ENCODE assay signal across 20 cellular contexts in genomic region chr1:230976360-230976759, GRCh38. TPM values are rescaled to one million over a fixed set of nuclear protein-coding genes. Genes with fewer than 3 reads are reported as not detected.
DNase-seq lines count a peak whose midpoint lies in the region; ATAC-seq and TF ChIP-seq lines count a peak whose summit lies in the region.
"Had no signal": no experiment of that assay in that cellular context is flagged by ENCODE, and none has a peak within 500 bp of the region (broad histone marks: within the 10 kb centered on the region; RNA-seq: fewer than 3 reads in every experiment).

No MANE protein-coding gene starts in this region.

- H3K9me3 Mint-ChIP-seq in activated T-cell treated with anti-CD3 and anti-CD28 coated beads, Interleukin-2, amount 50 U/mL, for 24 hours = no peaks in the 10 kb centered on the region
- H3K9me3 Mint-ChIP-seq in T-cell = no peaks in the 10 kb centered on the region
- no peaks in the 10 kb centered on the region for H3K9me3 Mint-ChIP-seq in dendritic cell treated with granulocyte-macrophage colony-stimulating factor and Interleukin-4, amounts not matched to agents 40 ng/mL and 50 ng/mL, for 4 days

- H3K27me3 ChIP-seq in spleen (replicated peaks in 1 of 7) (no peaks in the 10 kb centered on the region), HAP-1 (ENCODE audit: low read depth) (no peaks in the 10 kb centered on the region)
- H3K27me3 ChIP-seq: body of pancreas, dorsolateral prefrontal cortex, esophagus muscularis mucosa, pancreas, upper lobe of left lung had no signal

- TF ChIP-seq CTCF in spleen (IDR thresholded peaks at IDR 0.05 in 8 of 11, conservative IDR thresholded peaks at IDR 0.05 in 3 of 11) = no peak

- no peaks in the 10 kb centered on the region for H3K9me3 ChIP-seq in spleen
- no peaks in the 10 kb centered on the region for H3K9me3 ChIP-seq in HAP-1
- H3K9me3 ChIP-seq: body of pancreas, Caco-2, esophagus muscularis mucosa, pancreas, upper lobe of left lung had no signal

- no peak for DNase-seq in activated T-cell treated with anti-CD3 and anti-CD28 coated beads, Interleukin-2, amount 50 U/mL, for 24 hours
- no peak for DNase-seq in activated T-cell treated with anti-CD3 and anti-CD28 coated beads, Interleukin-2, amount 50 U/mL, for 48 hours
- DNase-seq in T-cell (no peak), spleen (no peak), HAP-1 (ENCODE audit: low spot score in 2 of 2) (no peak), NCI-H1930 (lab: John Stamatoyannopoulos, UW) (no peak)
- DNase-seq in stimulated activated CD4-positive, alpha-beta T cell treated with anti-CD3 and anti-CD28 coated beads, Interleukin-12 subunit alpha, Interleukin-12 subunit beta, amount 100 ng/mL, for 4 hours = no peak
- DNase-seq: body of pancreas; Caco-2; dorsolateral prefrontal cortex; GF-D8; mesendoderm; MV-4-11; NCI-H2081 treated with DMSO at 0.1 percent for 48 hours; pancreas; stimulated activated naive CD4-positive, alpha-beta T cell treated with Interleukin-2 at 50 U/mL for 16 hours; upper lobe of left lung had no signal

- peak overlapping the region; percentile 95 for H3K27ac Mint-ChIP-seq in activated T-cell treated with anti-CD3 and anti-CD28 coated beads, Interleukin-2, amount 50 U/mL, for 24 hours
- peak overlapping the region; percentile 54 to 95 for H3K27ac Mint-ChIP-seq in T-cell
- peak overlapping the region; percentile 86 for H3K27ac Mint-ChIP-seq in dendritic cell treated with granulocyte-macrophage colony-stimulating factor and Interleukin-4, amounts not matched to agents 40 ng/mL and 50 ng/mL, for 4 days

- in situ Hi-C loops in HAP-1 (cut with MboI; ENCODE audit: low sequenced_read_pairs) = no loop called here

- H3K4me3 ChIP-seq in spleen = peak overlapping the region in 1 of 8 donors; percentile 99
- no peak overlapping the region for H3K4me3 ChIP-seq in HAP-1
- H3K4me3 ChIP-seq: body of pancreas, pancreas had no signal

- H3K27ac ChIP-seq in spleen = peak overlapping the region in 7 of 8 donors; percentile 73 to 92 (median 85)

- POLR2A ChIA-PET in T-cell (lab: Charles Lee) = no interaction called here

- H3K4me3 Mint-ChIP-seq in activated T-cell treated with anti-CD3 and anti-CD28 coated beads, Interleukin-2, amount 50 U/mL, for 24 hours = peak overlapping the region; percentile 92
- peak overlapping the region in 2 of 3 donors; percentile 25 to 49 for H3K4me3 Mint-ChIP-seq in T-cell
- no peak overlapping the region for H3K4me3 Mint-ChIP-seq in dendritic cell treated with granulocyte-macrophage colony-stimulating factor and Interleukin-4, amounts not matched to agents 40 ng/mL and 50 ng/mL, for 4 days

- peaks cover 40% of the 10 kb centered on the region for H3K36me3 Mint-ChIP-seq in activated T-cell treated with anti-CD3 and anti-CD28 coated beads, Interleukin-2, amount 50 U/mL, for 24 hours (ENCODE audit: low read depth)
- H3K36me3 Mint-ChIP-seq in T-cell = peaks cover 9% of the 10 kb centered on the region
- H3K36me3 Mint-ChIP-seq in dendritic cell treated with granulocyte-macrophage colony-stimulating factor and Interleukin-4, amounts not matched to agents 40 ng/mL and 50 ng/mL, for 4 days (ENCODE audit: low read depth) = peaks cover 44% of the 10 kb centered on the region

- CTCF ChIA-PET in T-cell (lab: Charles Lee) = interaction anchor here in 1 of 2 donors (0.6 kb wide), 1 partner anchor 19 kb away, joined by 3 read pairs; no protein-coding TSS in a partner anchor

- WGBS in spleen, 5 donors = 82 to 94% (median 90%) methylated on average over 4 of the region's 4 CpGs

- H3K36me3 ChIP-seq in spleen (peaks cover 0 to 17% (median 0%) of the 10 kb centered on the region in 6 donors), HAP-1 (replicated peaks) (no peaks in the 10 kb centered on the region; the same call in none of the 2 replicates)
- H3K36me3 ChIP-seq: pancreas had no signal

- no peak for TF ChIP-seq POLR2A in spleen (IDR thresholded peaks at IDR 0.05)

- H3K4me1 ChIP-seq in spleen = peaks cover 31 to 88% (median 59%) of the 10 kb centered on the region in 6 donors
- peaks cover 14% of the 10 kb centered on the region; the same call in 1 of the 2 replicates for H3K4me1 ChIP-seq in HAP-1

- no peak for ATAC-seq in T-cell (replicated peaks in 1 of 4)
- ATAC-seq: activated CD4-positive, CD25-positive, alpha-beta regulatory T cell treated with anti-CD3 and anti-CD28 coated beads, Interleukin-2, amount 50 U/mL, for 24 hours; body of pancreas; pancreas had no signal

- no peaks in the 10 kb centered on the region for H3K27me3 Mint-ChIP-seq in activated T-cell treated with anti-CD3 and anti-CD28 coated beads, Interleukin-2, amount 50 U/mL, for 24 hours
- no peaks in the 10 kb centered on the region for H3K27me3 Mint-ChIP-seq in T-cell
- H3K27me3 Mint-ChIP-seq in dendritic cell treated with granulocyte-macrophage colony-stimulating factor and Interleukin-4, amounts not matched to agents 40 ng/mL and 50 ng/mL, for 4 days = no peaks in the 10 kb centered on the region

- H3K4me1 Mint-ChIP-seq in activated T-cell treated with anti-CD3 and anti-CD28 coated beads, Interleukin-2, amount 50 U/mL, for 24 hours (ENCODE audit: low read depth) = peaks cover 55% of the 10 kb centered on the region
- H3K4me1 Mint-ChIP-seq in T-cell = peaks cover 58 to 62% (median 62%) of the 10 kb centered on the region in 3 donors
- peaks cover 46% of the 10 kb centered on the region for H3K4me1 Mint-ChIP-seq in dendritic cell treated with granulocyte-macrophage colony-stimulating factor and Interleukin-4, amounts not matched to agents 40 ng/mL and 50 ng/mL, for 4 days (ENCODE audit: low read depth)

- intact Hi-C loops in dendritic cell treated with granulocyte-macrophage colony-stimulating factor and Interleukin-4, amounts not matched to agents 40 ng/mL and 50 ng/mL, for 4 days (cut with micrococcal nuclease) = loop anchor here (5.0 kb wide), 1 partner anchor 361 kb away; the partner anchor contains the start of genes EXOC8 and SPRTN
- intact Hi-C loops in spleen (cut with DNase I; ENCODE audit: low total_unique reads) = loop anchor here (5.0 kb wide), 1 partner anchor 61 kb away; no protein-coding TSS in a partner anchor

RNA-seq across cellular contexts. Expression of gene TTC13, which starts 2.3 kb away (rescaled TPM):
- 10 to 100 TPM; 39.7 to 44.9 (median 42.2) TPM for total RNA-seq in T-cell
- total RNA-seq in spleen = 10 to 100 TPM; 27.0 to 86.6 (median 41.2) TPM
- 10 to 100 TPM; 16.2 to 29.5 (median 16.5) TPM for polyA plus RNA-seq in spleen

RNA-seq across cellular contexts. Expression of gene ARV1, which starts 2.5 kb away (rescaled TPM):
- total RNA-seq in T-cell = 10 to 100 TPM in 3 of 5 donors, 1 to 10 TPM in 2; 6.7 to 13.2 (median 10.0) TPM
- total RNA-seq in spleen = 10 to 100 TPM; 11.8 to 27.4 (median 18.0) TPM
- 10 to 100 TPM; 17.8 to 31.6 (median 19.5) TPM for polyA plus RNA-seq in spleen
